17 cellular contexts compared by ENCODE assay signal in genomic region chr11:9850224-9850895, GRCh38.
DNase-seq lines count a peak whose midpoint lies in the region; ATAC-seq and TF ChIP-seq lines count a peak whose summit lies in the region.
"Had no signal": no experiment of that assay in that cellular context is flagged by ENCODE, and none has a peak within 500 bp of the region (broad histone marks: within the 10 kb centered on the region; RNA-seq: fewer than 3 reads in every experiment).

No MANE protein-coding gene starts in this region.

- H3K9me3 ChIP-seq in GM23248 (ENCODE audit: low read depth): no peaks in the 10 kb centered on the region
- no peaks in the 10 kb centered on the region for H3K9me3 ChIP-seq in thyroid gland
- H3K9me3 ChIP-seq: MG63 had no signal

- no peaks in the 10 kb centered on the region for H3K79me2 ChIP-seq in GM23248 (ENCODE audit: insufficient read depth)

- no peak for TF ChIP-seq CTCF in fibroblast of pulmonary artery (IDR thresholded peaks at IDR 0.05; ENCODE audit: low read length, missing control alignments)
- no peak for TF ChIP-seq CTCF in thyroid gland (IDR thresholded peaks at IDR 0.05)

- in situ Hi-C loops in GM23248 (cut with MboI): no loop called here

- H3K27ac Mint-ChIP-seq in activated CD8-positive, alpha-beta T cell treated with anti-CD3 and anti-CD28 coated beads, Interleukin-2, amount 10 ng/mL, durations not matched to agents 7 days and 5 days: no peak overlapping the region

- peaks cover 52% of the 10 kb centered on the region for H3F3A ChIP-seq in GM23248 (ENCODE audit: insufficient read depth)

- H3K4me3 Mint-ChIP-seq in activated CD8-positive, alpha-beta T cell treated with anti-CD3 and anti-CD28 coated beads, Interleukin-2, amount 10 ng/mL, durations not matched to agents 7 days and 5 days: no peak overlapping the region

- intact Hi-C loops in thyroid gland (cut with DNase I): no loop called here

- CTCF ChIA-PET in activated CD8-positive, alpha-beta T cell treated with anti-CD3 and anti-CD28 coated beads, Interleukin-2, amount 10 ng/mL, durations not matched to agents 7 days and 5 days (lab: Charles Lee): no interaction called here
- CTCF ChIA-PET in HEK293T (lab: Yijun Ruan, JAX): no interaction called here

- no peaks in the 10 kb centered on the region for H3K27me3 Mint-ChIP-seq in activated CD8-positive, alpha-beta T cell treated with anti-CD3 and anti-CD28 coated beads, Interleukin-2, amount 10 ng/mL, durations not matched to agents 7 days and 5 days (ENCODE audit: low read depth)

- 90 to 91% methylated on average over 1 of the region's 1 CpG for WGBS in GM23248 (ENCODE audit: low coverage in 1 of 2, low lambda C conversion rate in 2 of 2, missing lambda C conversion rate in 2 of 2), 2 experiments
- 89 to 97% methylated on average over 1 of the region's 1 CpG for WGBS in thyroid gland, 2 donors

- no peaks in the 10 kb centered on the region for H4K20me1 ChIP-seq in GM23248 (ENCODE audit: insufficient read depth)

- H3K36me3 Mint-ChIP-seq in activated CD8-positive, alpha-beta T cell treated with anti-CD3 and anti-CD28 coated beads, Interleukin-2, amount 10 ng/mL, durations not matched to agents 7 days and 5 days (ENCODE audit: low read depth): peaks cover 3% of the 10 kb centered on the region

- peaks cover 4% of the 10 kb centered on the region for H3K4me1 Mint-ChIP-seq in activated CD8-positive, alpha-beta T cell treated with anti-CD3 and anti-CD28 coated beads, Interleukin-2, amount 10 ng/mL, durations not matched to agents 7 days and 5 days (ENCODE audit: low read depth)

- no peak for TF ChIP-seq POLR2A in thyroid gland (IDR thresholded peaks at IDR 0.05)

- H3K36me3 ChIP-seq in GM23248 (ENCODE audit: low read depth) (peaks cover 20% of the 10 kb centered on the region), thyroid gland (peaks cover 2 to 10% of the 10 kb centered on the region in 2 donors)

- no peaks in the 10 kb centered on the region for H3K9me3 Mint-ChIP-seq in activated CD8-positive, alpha-beta T cell treated with anti-CD3 and anti-CD28 coated beads, Interleukin-2, amount 10 ng/mL, durations not matched to agents 7 days and 5 days (ENCODE audit: insufficient read depth)

- H2AFZ ChIP-seq in GM23248: no peak overlapping the region

- no peak overlapping the region for H3K4me3 ChIP-seq in GM23248
- H3K4me3 ChIP-seq in fibroblast of pulmonary artery (replicated peaks; ENCODE audit: low read depth, low read length): no peak overlapping the region
- no peak overlapping the region for H3K4me3 ChIP-seq in thyroid gland (replicated peaks in 1 of 3)
- H3K4me3 ChIP-seq: MG63 had no signal

- DNase-seq in GM23248: peak; percentile 57
- peak; percentile 42 for DNase-seq in amniotic epithelial cell (ENCODE audit: low read depth)
- peak; percentile 34 for DNase-seq in fibroblast of pulmonary artery (ENCODE audit: low read depth)
- DNase-seq in activated CD8-positive, alpha-beta T cell treated with anti-CD3 and anti-CD28 coated beads, Interleukin-2, amount 10 ng/mL, durations not matched to agents 7 days and 5 days: no peak
- no peak for DNase-seq in HEK293T (ENCODE audit: extremely low spot score)
- no peak for DNase-seq in C1 segment of cervical spinal cord (lab: John Stamatoyannopoulos, UW)
- no peak for DNase-seq in thyroid gland
- DNase-seq: EL, MG63, NCI-H1417, NCI-H2029, NCI-H2171 treated with DMSO at 0.1 percent for 48 hours, NCI-H510A, SHP77 treated with DMSO at 0.1 percent for 48 hours had no signal

- POLR2A ChIA-PET in activated CD8-positive, alpha-beta T cell treated with anti-CD3 and anti-CD28 coated beads, Interleukin-2, amount 10 ng/mL, durations not matched to agents 7 days and 5 days (lab: Charles Lee): no interaction called here
- POLR2A ChIA-PET in HEK293T (lab: Yijun Ruan, JAX): no interaction called here

- no peak for ATAC-seq in activated CD8-positive, alpha-beta T cell treated with anti-CD3 and anti-CD28 coated beads, Interleukin-2, amount 10 ng/mL, durations not matched to agents 7 days and 5 days
- ATAC-seq: HCT116 had no signal

- peak overlapping the region; percentile 37; the same call in 1 of the 2 replicates for H3K9ac ChIP-seq in GM23248
- H3K9ac ChIP-seq: KMS-11 had no signal

- peak overlapping the region; percentile 81 for H3K27ac ChIP-seq in GM23248
- no peak overlapping the region for H3K27ac ChIP-seq in thyroid gland
- H3K27ac ChIP-seq: C4-2B, KMS-11 had no signal

- H3K4me2 ChIP-seq in GM23248 (ENCODE audit: unreplicated experiment): no peak overlapping the region
- H3K4me2 ChIP-seq: KMS-11 had no signal

- H3K9me2 ChIP-seq in GM23248 (ENCODE audit: insufficient read depth): no peaks in the 10 kb centered on the region

- H3K27me3 ChIP-seq in GM23248 (replicated peaks; ENCODE audit: insufficient read depth) (no peaks in the 10 kb centered on the region), thyroid gland (no peaks in the 10 kb centered on the region)
- H3K27me3 ChIP-seq: MG63 had no signal

- H3K4me1 ChIP-seq in GM23248 (ENCODE audit: insufficient read depth) (peaks cover 52% of the 10 kb centered on the region), thyroid gland (no peaks in the 10 kb centered on the region)

TF ChIP-seq in HEK293T, 16 proteins besides CTCF, POLR2A, EP300 and RAD21:
- TF ChIP-seq SUZ12 (IDR thresholded peaks at IDR 0.05) (no peak), FOXM1 (IDR thresholded peaks at IDR 0.05; ENCODE audit: borderline replicate concordance) (no peak), NFRKB (IDR thresholded peaks at IDR 0.05) (no peak), TARDBP (IDR thresholded peaks at IDR 0.05) (no peak), CTBP1 (IDR thresholded peaks at IDR 0.05; ENCODE audit: borderline replicate concordance) (no peak), HDGF (IDR thresholded peaks at IDR 0.05; ENCODE audit: borderline replicate concordance) (no peak), ELF4 (IDR thresholded peaks at IDR 0.05) (no peak), SP1 (IDR thresholded peaks at IDR 0.05) (no peak), FOXA1 (IDR thresholded peaks at IDR 0.05) (no peak), FOXK2 (IDR thresholded peaks at IDR 0.05) (no peak), ZNF384 (IDR thresholded peaks at IDR 0.05) (no peak), BHLHE40 (IDR thresholded peaks at IDR 0.05; ENCODE audit: borderline replicate concordance) (no peak), LEF1 (IDR thresholded peaks at IDR 0.05; ENCODE audit: borderline replicate concordance) (no peak), ARNT (IDR thresholded peaks at IDR 0.05) (no peak), L3MBTL2 (conservative IDR thresholded peaks at IDR 0.05) (no peak)
- TF ChIP-seq, protein P1, sequence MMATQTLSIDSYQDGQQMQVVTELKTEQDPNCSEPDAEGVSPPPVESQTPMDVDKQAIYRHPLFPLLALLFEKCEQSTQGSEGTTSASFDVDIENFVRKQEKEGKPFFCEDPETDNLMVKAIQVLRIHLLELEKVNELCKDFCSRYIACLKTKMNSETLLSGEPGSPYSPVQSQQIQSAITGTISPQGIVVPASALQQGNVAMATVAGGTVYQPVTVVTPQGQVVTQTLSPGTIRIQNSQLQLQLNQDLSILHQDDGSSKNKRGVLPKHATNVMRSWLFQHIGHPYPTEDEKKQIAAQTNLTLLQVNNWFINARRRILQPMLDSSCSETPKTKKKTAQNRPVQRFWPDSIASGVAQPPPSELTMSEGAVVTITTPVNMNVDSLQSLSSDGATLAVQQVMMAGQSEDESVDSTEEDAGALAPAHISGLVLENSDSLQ (IDR thresholded peaks at IDR 0.05): no peak

Comparison
In these comparisons a context has a peak if more than half of its experiments do, and no peak if none do; other contexts are left out.
1. DNase-seq: peak in GM23248 (single experiment), amniotic epithelial cell (single experiment) and fibroblast of pulmonary artery (single experiment); none in activated CD8-positive, alpha-beta T cell treated with anti-CD3 and anti-CD28 coated beads, Interleukin-2, amount 10 ng/mL, durations not matched to agents 7 days and 5 days (single experiment), HEK293T (single experiment), C1 segment of cervical spinal cord (0 of 14) and thyroid gland (0 of 2).